8 cellular contexts compared by ENCODE assay signal in the genomic region with DNA sequence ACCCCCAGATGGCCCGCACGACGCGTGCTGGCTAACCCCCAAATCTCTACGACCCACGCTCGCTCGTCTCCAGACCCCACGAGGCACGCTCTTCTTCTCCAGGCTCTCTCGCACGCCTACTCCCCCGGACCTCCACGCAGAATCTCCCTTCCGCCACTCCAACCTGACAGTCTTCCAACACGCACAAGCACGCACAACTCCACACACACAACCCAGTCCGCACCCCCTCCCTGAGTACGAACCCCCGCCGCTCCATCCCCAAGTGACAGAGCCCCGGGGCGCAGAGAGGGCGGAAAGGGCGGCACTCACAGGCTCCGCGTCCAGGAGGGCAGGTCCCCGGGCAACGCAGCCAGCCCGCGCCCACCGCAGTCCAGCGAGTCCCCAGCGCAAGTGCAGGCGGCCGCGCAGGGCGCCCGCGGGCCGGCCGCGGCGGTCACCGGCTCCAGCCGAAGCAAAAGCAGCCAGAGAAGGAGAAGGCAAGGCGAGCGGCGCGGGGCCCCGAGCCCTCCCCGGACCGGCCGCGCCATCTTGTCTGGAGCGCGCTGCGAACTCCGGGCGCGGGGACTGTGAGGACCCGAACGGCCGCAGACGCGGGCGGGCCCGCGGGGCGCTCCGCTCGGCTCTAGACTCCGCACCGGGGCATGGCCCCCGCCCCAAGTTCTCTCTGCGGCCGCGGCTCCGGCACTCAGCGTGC. TPM values are rescaled to one million over a fixed set of nuclear protein-coding genes. Genes with fewer than 3 reads are reported as not detected.
A peak's percentile ranks its signal among the peaks of the same experiment; 100 is the strongest.
DNase-seq lines count a peak whose midpoint lies in the region; ATAC-seq and TF ChIP-seq lines count a peak whose summit lies in the region.

No MANE protein-coding gene starts in this region.

- no peak overlapping the region for H3K27ac ChIP-seq in parathyroid adenoma

- peak overlapping the region; percentile 13 for H3K9ac ChIP-seq in parathyroid adenoma

- peak overlapping the region; percentile 77 for H3K4me2 ChIP-seq in parathyroid adenoma (ENCODE audit: low read length)

- no peaks in the 10 kb centered on the region for H3K9me3 ChIP-seq in parathyroid adenoma (ENCODE audit: control insufficient read depth, low read length)

- H3K4me3 ChIP-seq in parathyroid adenoma (ENCODE audit: low read depth, low read length): peak overlapping the region; percentile 60

- peaks cover 3% of the 10 kb centered on the region for H3K4me1 ChIP-seq in parathyroid adenoma

- H2AFZ ChIP-seq in parathyroid adenoma: peak overlapping the region; percentile 86

- ATAC-seq in GM21528 (IDR thresholded peaks at IDR 0.05; ENCODE audit: low FRiP score, unreplicated experiment): peak; percentile 29

- H3K79me2 ChIP-seq in parathyroid adenoma: no peaks in the 10 kb centered on the region

- no peak for TF ChIP-seq CTCF in parathyroid adenoma (IDR thresholded peaks at IDR 0.05)

- no peaks in the 10 kb centered on the region for H3K27me3 ChIP-seq in parathyroid adenoma (ENCODE audit: control insufficient read depth, insufficient read depth, low read length)

- no peak for TF ChIP-seq EP300 in Ishikawa (IDR thresholded peaks at IDR 0.05; ENCODE audit: borderline replicate concordance)

- no peaks in the 10 kb centered on the region for H3K36me3 ChIP-seq in parathyroid adenoma (ENCODE audit: control insufficient read depth, insufficient read depth, low read length)

- no peak for TF ChIP-seq RAD21 in Ishikawa (IDR thresholded peaks at IDR 0.05; ENCODE audit: low read depth)

- DNase-seq in Daoy (ENCODE audit: low read depth) (peak; percentile 32), glomerular visceral epithelial cell (ENCODE audit: extremely low spot score) (peak; percentile 12), NCI-H345 treated with DMSO at 0.1 percent for 48 hours (lab: John Stamatoyannopoulos, UW; ENCODE audit: unreplicated experiment) (no peak), NCI-H2196 treated with DMSO at 0.1 percent for 48 hours (lab: John Stamatoyannopoulos, UW; ENCODE audit: unreplicated experiment) (no peak)
- DNase-seq in activated effector memory CD4-positive, alpha-beta T cell treated with Interleukin-2 at 50 U/mL for 16 hours: peak; percentile 27

TF ChIP-seq in Ishikawa, 13 proteins besides CTCF, POLR2A, EP300 and RAD21:
- TF ChIP-seq TAF1 (IDR thresholded peaks at IDR 0.05; ENCODE audit: low read depth) (0 out of 2 replicates have a peak, but pooled peaks have one; percentile 20), YY1 (IDR thresholded peaks at IDR 0.05; ENCODE audit: low read depth) (peak; percentile 76; the same call in 1 of the 2 replicates), FOXM1 (IDR thresholded peaks at IDR 0.05; ENCODE audit: borderline replicate concordance, low read depth) (no peak), CEBPB (IDR thresholded peaks at IDR 0.05) (no peak)
TF ChIP-seq in Ishikawa: peak in this region for 2.

RNA-seq across cellular contexts. Expression of a gene that starts 0.8 kb away (rescaled TPM):
- total RNA-seq in Daoy (2014; rRNA removed; shearing (Covaris generic)): 23.3 and 23.8 TPM in 2 replicates

Comparison
In these comparisons a context has a peak if more than half of its experiments do, and no peak if none do; other contexts are left out.
1. DNase-seq: peak in Daoy (single experiment), activated effector memory CD4-positive, alpha-beta T cell treated with Interleukin-2 at 50 U/mL for 16 hours (single experiment) and glomerular visceral epithelial cell (single experiment); none in NCI-H345 treated with DMSO at 0.1 percent for 48 hours (single experiment) and NCI-H2196 treated with DMSO at 0.1 percent for 48 hours (single experiment).